16 cellular contexts compared by ENCODE assay signal in the genomic region with DNA sequence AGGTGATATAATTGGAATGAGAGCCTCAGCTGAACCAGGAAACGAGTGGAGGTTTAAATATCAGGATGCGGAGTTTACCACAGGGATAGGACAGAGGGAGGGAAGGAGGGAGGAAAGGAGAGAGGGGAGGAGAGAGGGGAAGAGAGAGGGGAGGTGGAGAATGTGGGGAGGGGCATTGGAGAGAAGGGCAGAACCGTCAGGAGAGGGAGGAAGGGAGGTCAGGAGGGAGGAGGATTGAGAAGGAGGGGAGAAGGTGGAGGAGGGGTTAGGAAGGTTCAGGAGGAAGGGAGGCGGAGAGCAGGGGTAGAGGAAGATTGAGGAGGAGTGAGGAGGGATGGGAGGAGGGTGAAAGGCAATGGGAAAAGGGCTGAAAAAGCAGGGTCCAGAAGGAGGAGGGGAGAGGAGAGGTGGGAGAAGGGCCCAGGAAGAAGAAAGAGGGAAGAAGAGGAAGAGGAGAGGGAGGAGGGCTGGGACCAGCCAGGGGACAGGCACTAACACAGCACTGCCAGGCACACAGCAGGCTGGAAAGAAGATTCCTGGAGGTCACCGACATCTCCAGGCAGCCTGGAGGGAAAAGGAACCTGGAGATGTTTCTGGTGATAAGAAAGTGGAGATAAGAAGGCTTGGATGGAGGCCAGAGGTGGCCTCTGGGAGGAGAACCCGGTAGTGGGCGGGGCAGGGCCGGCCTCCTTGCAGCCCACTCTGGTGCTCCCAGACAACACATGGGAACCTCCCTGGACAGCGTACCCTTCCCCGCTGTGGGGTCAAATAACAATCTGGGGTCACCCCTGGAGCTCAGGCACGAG.
DNase-seq lines count a peak whose midpoint lies in the region; ATAC-seq and TF ChIP-seq lines count a peak whose summit lies in the region.
"Had no signal": no experiment of that assay in that cellular context is flagged by ENCODE, and none has a peak within 500 bp of the region (broad histone marks: within the 10 kb centered on the region; RNA-seq: fewer than 3 reads in every experiment).

No MANE protein-coding gene starts in this region.

- DNase-seq in DMS53 (lab: John Stamatoyannopoulos, UW) = peak; percentile 23
- no peak for DNase-seq in DMS53 treated with DMSO at 0.1 percent for 48 hours (lab: John Stamatoyannopoulos, UW; ENCODE audit: unreplicated experiment)
- DNase-seq in NCI-H2029 treated with DMSO at 0.1 percent for 48 hours (lab: John Stamatoyannopoulos, UW) = peak; percentile 68
- no peak for DNase-seq in omental fat pad (ENCODE audit: low spot score)
- DNase-seq in MG63 = no peak
- DNase-seq: activated CD8-positive, alpha-beta T cell treated with anti-CD3 and anti-CD28 coated beads for 36 hours; CD8-positive, alpha-beta T cell; islet precursor cell; midbrain; NCI-H1105 treated with DMSO at 0.1 percent for 48 hours; NCI-H526 treated with DMSO at 0.1 percent for 48 hours; thyroid gland had no signal

- TF ChIP-seq CTCF in omental fat pad (IDR thresholded peaks at IDR 0.05) = no peak

- no peaks in the 10 kb centered on the region for H3K9me3 ChIP-seq in MG63
- H3K9me3 ChIP-seq: thyroid gland had no signal

- H3K27me3 ChIP-seq in MG63 = no peaks in the 10 kb centered on the region
- H3K27me3 ChIP-seq: thyroid gland had no signal

- peak; percentile 27 for ATAC-seq in esophagus mucosa
- peak; percentile 50 for ATAC-seq in omental fat pad (ENCODE audit: low FRiP score)
- no peak for ATAC-seq in GM21737 (IDR thresholded peaks at IDR 0.05; ENCODE audit: unreplicated experiment)
- no peak for ATAC-seq in GM19035 (IDR thresholded peaks at IDR 0.05; ENCODE audit: unreplicated experiment)
- ATAC-seq: activated CD8-positive, alpha-beta T cell treated with anti-CD3 and anti-CD28 coated beads for 36 hours; CD8-positive, alpha-beta T cell had no signal

- no peaks in the 10 kb centered on the region for H3K36me3 ChIP-seq in MG63
- H3K36me3 ChIP-seq: thyroid gland had no signal

- H3K4me3 ChIP-seq in MG63 = no peak overlapping the region
- H3K4me3 ChIP-seq: smooth muscle cell, thyroid gland had no signal

Comparison
In these comparisons a context has a peak if more than half of its experiments do, and no peak if none do; other contexts are left out.
1. DNase-seq: peak in DMS53 (single experiment) and NCI-H2029 treated with DMSO at 0.1 percent for 48 hours (single experiment); none in DMS53 treated with DMSO at 0.1 percent for 48 hours (single experiment), omental fat pad (single experiment) and MG63 (single experiment).
2. ATAC-seq: peak in esophagus mucosa (single experiment) and omental fat pad (single experiment); none in GM21737 (single experiment) and GM19035 (single experiment).